8 cellular contexts compared by ENCODE assay signal in genomic region chr6:109009761-109010612, GRCh38.
DNase-seq lines count a peak whose midpoint lies in the region; ATAC-seq and TF ChIP-seq lines count a peak whose summit lies in the region.

No MANE protein-coding gene starts in this region.

- POLR2A ChIA-PET in OCI-LY7 (lab: Charles Lee), result interaction anchor here (0.5 to 1.6 kb wide), 12 partner anchors 12 to 488 kb away, joined by 3 to 8 read pairs (median 4); partner anchors contain the start of genes ARMC2 and SESN1

- TF ChIP-seq RAD21 in neural cell (conservative IDR thresholded peaks at IDR 0.05), result no peak

- H3K4me1 ChIP-seq in OCI-LY7 (ENCODE audit: insufficient read depth, low read length, poor library complexity, severe bottlenecking), result peaks cover 36% of the 10 kb centered on the region

- H3F3A ChIP-seq in neural cell (ENCODE audit: insufficient read depth, low read length, poor library complexity, severe bottlenecking), result no peaks in the 10 kb centered on the region

- no peak for TF ChIP-seq EP300 in neural cell (conservative IDR thresholded peaks at IDR 0.05; ENCODE audit: poor library complexity, severe bottlenecking)

- H4K20me1 ChIP-seq in OCI-LY7 (ENCODE audit: insufficient read depth, low read length), result peaks cover 10% of the 10 kb centered on the region; the same call in 1 of the 2 replicates
- no peaks in the 10 kb centered on the region for H4K20me1 ChIP-seq in neural cell (ENCODE audit: insufficient read depth)

- H3K27me3 ChIP-seq in neural cell (ENCODE audit: insufficient read depth, low read depth, low read length), result no peaks in the 10 kb centered on the region

- no peak overlapping the region for H3K27ac ChIP-seq in OCI-LY7 (ENCODE audit: low read depth, low read length, poor library complexity, severe bottlenecking)
- peak overlapping the region; percentile 72 for H3K27ac ChIP-seq in epithelial cell of prostate
- peak overlapping the region; percentile 54 for H3K27ac ChIP-seq in neural cell (ENCODE audit: low read length)

- H3K9me3 ChIP-seq in OCI-LY7 (ENCODE audit: low read length), result no peaks in the 10 kb centered on the region
- H3K9me3 ChIP-seq in neural cell (ENCODE audit: low read length), result no peaks in the 10 kb centered on the region

- H3K36me3 ChIP-seq in OCI-LY7 (ENCODE audit: insufficient read depth, low read length) (no peaks in the 10 kb centered on the region), neural cell (ENCODE audit: insufficient read depth, low read length) (no peaks in the 10 kb centered on the region)

- H3K4me3 ChIP-seq in AG09309 (ENCODE audit: control insufficient read depth, low read depth, low read length) (peak overlapping the region; percentile 90), OCI-LY7 (ENCODE audit: low read depth, low read length, poor library complexity, severe bottlenecking) (peak overlapping the region; percentile 87), neural cell (ENCODE audit: low read length) (peak overlapping the region; percentile 87)

- intact Hi-C loops in OCI-LY7 (cut with micrococcal nuclease; ENCODE audit: unreplicated experiment), result loop anchor here (5.0 kb wide), 1 partner anchor 47 kb away; no protein-coding TSS in a partner anchor

- H3K9ac ChIP-seq in neural cell (ENCODE audit: low read length), result peak overlapping the region; percentile 78

- peak overlapping the region; percentile 100 for H3K4me2 ChIP-seq in OCI-LY7 (ENCODE audit: low read length)
- H3K4me2 ChIP-seq in neural cell (ENCODE audit: low read length), result peak overlapping the region; percentile 42

- TF ChIP-seq CTCF in AG09309 (IDR thresholded peaks at IDR 0.05; ENCODE audit: control insufficient read depth, insufficient read depth, low read depth, low read length, missing control alignments) (no peak), OCI-LY7 (conservative IDR thresholded peaks at IDR 0.05; ENCODE audit: low read length) (no peak), neural cell (IDR thresholded peaks at IDR 0.05; ENCODE audit: poor library complexity, severe bottlenecking) (no peak)

- H2AFZ ChIP-seq in OCI-LY7 (ENCODE audit: low read length), result peak overlapping the region; percentile 88
- H2AFZ ChIP-seq in neural cell (ENCODE audit: low read depth, low read length), result peak overlapping the region; percentile 78

- ATAC-seq in GM21390 (IDR thresholded peaks at IDR 0.05; ENCODE audit: unreplicated experiment) (peak; percentile 28), HG03039 (IDR thresholded peaks at IDR 0.05; ENCODE audit: unreplicated experiment) (no peak)

- CTCF ChIA-PET in OCI-LY7 (lab: Charles Lee; ENCODE audit: unreplicated experiment), result no interaction called here

- BruUV-seq in OCI-LY7 (replicated peaks; lab: Mats Ljungman, UMichigan), result no TSS peak

- no peaks in the 10 kb centered on the region for H3K9me2 ChIP-seq in OCI-LY7 (ENCODE audit: insufficient read depth, low read length)
- H3K9me2 ChIP-seq in neural cell (ENCODE audit: insufficient read depth, low read length), result no peaks in the 10 kb centered on the region

- H3K79me2 ChIP-seq in OCI-LY7 (ENCODE audit: insufficient read depth, low read depth, low read length) (peaks cover 6% of the 10 kb centered on the region; the same call in 1 of the 2 replicates), neural cell (replicated peaks; ENCODE audit: insufficient read depth, low read length) (peaks cover 17% of the 10 kb centered on the region)

- DNase-seq in AG09309 (ENCODE audit: low read depth) (no peak), OCI-LY7 (ENCODE audit: low spot score) (no peak), epithelial cell of prostate (ENCODE audit: low read depth, low spot score) (no peak), AG08396 (ENCODE audit: low spot score) (no peak), GM19238 (ENCODE audit: insufficient read length, low spot score) (no peak)

TF ChIP-seq in neural cell, 6 proteins besides CTCF, POLR2A, EP300 and RAD21:
- TF ChIP-seq REST (IDR thresholded peaks at IDR 0.05; ENCODE audit: borderline replicate concordance) (no peak), SMC3 (conservative IDR thresholded peaks at IDR 0.05; ENCODE audit: poor library complexity) (no peak), POLR2AphosphoS5 (IDR thresholded peaks at IDR 0.05) (no peak), MXI1 (conservative IDR thresholded peaks at IDR 0.05; ENCODE audit: poor library complexity, severe bottlenecking) (no peak), TAF1 (IDR thresholded peaks at IDR 0.05; ENCODE audit: low read depth) (no peak), EZH2 (IDR thresholded peaks at IDR 0.05; ENCODE audit: borderline replicate concordance, insufficient read depth, low read length, poor library complexity, severe bottlenecking) (no peak)
TF ChIP-seq in neural cell: peak in this region for 0.
